In the genomic region with DNA sequence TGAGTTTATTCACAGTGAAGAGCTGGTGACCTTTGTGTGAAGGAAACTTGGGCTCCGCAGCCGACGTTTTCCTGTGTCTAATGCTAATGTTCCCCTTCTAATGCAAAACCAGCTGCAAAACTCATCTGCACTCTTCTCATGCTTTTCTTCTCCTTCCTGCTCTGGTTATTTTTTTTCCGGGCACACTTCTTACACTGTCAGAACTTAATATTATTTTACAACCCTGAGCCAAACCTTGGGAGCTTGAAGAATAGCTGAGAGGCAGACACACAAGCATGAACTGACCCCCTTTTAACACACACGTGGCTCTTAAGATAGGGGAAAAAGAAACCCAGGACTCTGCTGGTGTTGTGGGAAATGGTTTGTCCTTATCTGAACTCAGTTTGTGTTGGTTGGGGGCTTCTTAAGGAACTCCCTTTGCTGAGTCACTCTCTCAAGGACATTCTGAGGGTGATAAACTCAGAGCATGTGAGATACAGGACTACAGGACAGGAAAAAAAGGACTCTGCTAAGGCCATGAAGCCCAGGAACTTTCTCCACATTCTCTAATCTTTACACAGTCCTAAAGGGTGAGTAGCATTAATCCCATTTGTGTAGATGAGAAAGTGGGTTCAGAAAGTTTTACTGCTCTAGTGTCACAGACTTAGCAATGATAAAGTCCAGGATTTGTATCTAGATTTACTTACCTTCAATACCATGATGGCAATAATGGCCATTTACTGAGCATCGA, we compare ENCODE assay signal across 1 cellular context.
TF ChIP-seq lines count a peak whose summit lies in the region.

No MANE protein-coding gene starts in this region.

TF ChIP-seq in H1, 55 proteins besides CTCF, POLR2A, EP300 and RAD21:
- TF ChIP-seq RXRA (IDR thresholded peaks at IDR 0.05; ENCODE audit: insufficient read depth, low read depth, low read length) (no peak), POU5F1 (IDR thresholded peaks at IDR 0.05; ENCODE audit: low read depth, low read length) (no peak), CEBPB (IDR thresholded peaks at IDR 0.05; ENCODE audit: low read depth, low read length) (no peak), GTF2F1 (IDR thresholded peaks at IDR 0.05; ENCODE audit: borderline replicate concordance, low read depth, low read length) (no peak), HDAC2 (IDR thresholded peaks at IDR 0.05; ENCODE audit: borderline replicate concordance in 1 of 2, low read depth in 2 of 2, low read length in 2 of 2) (no peak), SAP30 (IDR thresholded peaks at IDR 0.05; ENCODE audit: insufficient read depth, insufficient replicate concordance, low read length) (no peak), TEAD4 (IDR thresholded peaks at IDR 0.05; ENCODE audit: low read depth, low read length) (no peak), BCL11A (IDR thresholded peaks at IDR 0.05; ENCODE audit: low read depth in 2 of 2, low read length in 2 of 2) (no peak), ZNF274 (IDR thresholded peaks at IDR 0.05; ENCODE audit: borderline replicate concordance, extremely low read depth, low read length) (no peak)
- TF ChIP-seq, protein P1, sequence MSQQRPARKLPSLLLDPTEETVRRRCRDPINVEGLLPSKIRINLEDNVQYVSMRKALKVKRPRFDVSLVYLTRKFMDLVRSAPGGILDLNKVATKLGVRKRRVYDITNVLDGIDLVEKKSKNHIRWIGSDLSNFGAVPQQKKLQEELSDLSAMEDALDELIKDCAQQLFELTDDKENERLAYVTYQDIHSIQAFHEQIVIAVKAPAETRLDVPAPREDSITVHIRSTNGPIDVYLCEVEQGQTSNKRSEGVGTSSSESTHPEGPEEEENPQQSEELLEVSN (IDR thresholded peaks at IDR 0.05), result no peak
- TF ChIP-seq, protein P2, sequence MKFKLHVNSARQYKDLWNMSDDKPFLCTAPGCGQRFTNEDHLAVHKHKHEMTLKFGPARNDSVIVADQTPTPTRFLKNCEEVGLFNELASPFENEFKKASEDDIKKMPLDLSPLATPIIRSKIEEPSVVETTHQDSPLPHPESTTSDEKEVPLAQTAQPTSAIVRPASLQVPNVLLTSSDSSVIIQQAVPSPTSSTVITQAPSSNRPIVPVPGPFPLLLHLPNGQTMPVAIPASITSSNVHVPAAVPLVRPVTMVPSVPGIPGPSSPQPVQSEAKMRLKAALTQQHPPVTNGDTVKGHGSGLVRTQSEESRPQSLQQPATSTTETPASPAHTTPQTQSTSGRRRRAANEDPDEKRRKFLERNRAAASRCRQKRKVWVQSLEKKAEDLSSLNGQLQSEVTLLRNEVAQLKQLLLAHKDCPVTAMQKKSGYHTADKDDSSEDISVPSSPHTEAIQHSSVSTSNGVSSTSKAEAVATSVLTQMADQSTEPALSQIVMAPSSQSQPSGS (IDR thresholded peaks at IDR 0.05; ENCODE audit: low read length), result no peak
